In the genomic region with DNA sequence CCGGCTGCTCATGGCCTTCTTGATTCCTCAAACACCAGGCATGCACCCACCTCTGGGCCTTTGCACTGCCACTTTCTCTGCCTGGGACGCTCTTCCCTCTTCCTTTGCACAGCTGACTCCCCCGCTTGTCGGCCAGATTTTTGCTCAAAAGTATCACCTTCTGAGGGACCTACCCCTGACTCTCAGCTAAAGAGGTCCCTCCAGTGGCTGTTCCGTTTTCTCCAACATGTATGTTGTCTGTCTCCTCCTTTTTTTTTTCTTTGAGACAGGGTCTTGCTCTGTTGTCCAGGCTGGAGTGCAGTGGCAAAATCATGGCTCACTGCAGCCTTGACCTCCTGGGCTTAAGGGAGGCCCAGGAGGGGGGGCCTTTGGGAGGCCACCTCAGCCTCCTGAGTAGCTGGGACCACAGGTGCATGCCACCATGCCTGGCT, we compare ENCODE assay signal across 8 cellular contexts. TPM values are rescaled to one million over a fixed set of nuclear protein-coding genes. Genes with fewer than 3 reads are reported as not detected.
A peak's percentile ranks its signal among the peaks of the same experiment; 100 is the strongest.
DNase-seq lines count a peak whose midpoint lies in the region; ATAC-seq and TF ChIP-seq lines count a peak whose summit lies in the region.
"Not testable (repeated sequence)": the region's sequence is repeated elsewhere in the genome, so short reads cannot be mapped to it uniquely, and the experiment has no call there.

No MANE protein-coding gene starts in this region.

- not testable (repeated sequence) for ATAC-seq in effector memory CD8-positive, alpha-beta T cell (replicated peaks); natural killer cell; stimulated activated naive CD8-positive, alpha-beta T cell treated with anti-CD3 and anti-CD28 coated beads, Interleukin-15, amount 100 ng/mL, for 72 hours

- H3K4me1 ChIP-seq in Caco-2 = not testable (repeated sequence)

- H3K9me3 Mint-ChIP-seq in Caco-2 (ENCODE audit: unreplicated experiment); T-helper 2 cell treated with Interferon-gamma antibody and Interleukin-4, amounts not matched to agents 5 μg/mL and 100 μg/mL, for 36 hours; activated T-helper 2 cell treated with anti-CD3 and anti-CD28 coated beads, Interferon-gamma antibody, Interleukin-2, Interleukin-4, amounts not matched to agents 10 μg/mL and 5 μg/mL and 100 μg/mL, durations not matched to agents 14 hours and 24 hours and 36 hours; effector memory CD8-positive, alpha-beta T cell; natural killer cell; stimulated activated naive CD8-positive, alpha-beta T cell treated with anti-CD3 and anti-CD28 coated beads, Interleukin-15, amount 100 ng/mL, for 72 hours: not testable (repeated sequence)

- not testable (repeated sequence) for H3K27me3 ChIP-seq in Caco-2 (replicated peaks; ENCODE audit: control insufficient read depth, insufficient read depth, low read length)

- not testable (repeated sequence) for H3K36me3 ChIP-seq in Caco-2 (ENCODE audit: control insufficient read depth, insufficient read depth, low read length)

- H3K36me3 Mint-ChIP-seq in Caco-2 (ENCODE audit: insufficient read depth, unreplicated experiment); T-helper 2 cell treated with Interferon-gamma antibody and Interleukin-4, amounts not matched to agents 5 μg/mL and 100 μg/mL, for 36 hours (ENCODE audit: low read depth); activated T-helper 2 cell treated with anti-CD3 and anti-CD28 coated beads, Interferon-gamma antibody, Interleukin-2, Interleukin-4, amounts not matched to agents 10 μg/mL and 5 μg/mL and 100 μg/mL, durations not matched to agents 14 hours and 24 hours and 36 hours (ENCODE audit: low read depth); effector memory CD8-positive, alpha-beta T cell (ENCODE audit: insufficient read depth); natural killer cell: not testable (repeated sequence)

- peak overlapping the region; percentile 85 for H3K4me3 Mint-ChIP-seq in Caco-2 (ENCODE audit: unreplicated experiment)
- H3K4me3 Mint-ChIP-seq in T-helper 2 cell treated with Interferon-gamma antibody and Interleukin-4, amounts not matched to agents 5 μg/mL and 100 μg/mL, for 36 hours = peak overlapping the region; percentile 81
- H3K4me3 Mint-ChIP-seq in activated T-helper 2 cell treated with anti-CD3 and anti-CD28 coated beads, Interferon-gamma antibody, Interleukin-2, Interleukin-4, amounts not matched to agents 10 μg/mL and 5 μg/mL and 100 μg/mL, durations not matched to agents 14 hours and 24 hours and 36 hours (ENCODE audit: low read depth) = peak overlapping the region; percentile 83
- peak overlapping the region; percentile 91 to 93 for H3K4me3 Mint-ChIP-seq in effector memory CD8-positive, alpha-beta T cell
- peak overlapping the region; percentile 89 for H3K4me3 Mint-ChIP-seq in natural killer cell
- H3K4me3 Mint-ChIP-seq in stimulated activated naive CD8-positive, alpha-beta T cell treated with anti-CD3 and anti-CD28 coated beads, Interleukin-15, amount 100 ng/mL, for 72 hours = peak overlapping the region; percentile 86 to 90

- intact Hi-C loops in Caco-2 (cut with micrococcal nuclease; ENCODE audit: unreplicated experiment) = not testable (repeated sequence)
- intact Hi-C loops in activated T-helper 2 cell treated with anti-CD3 and anti-CD28 coated beads, Interferon-gamma antibody, Interleukin-2, Interleukin-4, amounts not matched to agents 10 μg/mL and 5 μg/mL and 100 μg/mL, durations not matched to agents 14 hours and 24 hours and 36 hours (cut with micrococcal nuclease) = loop anchor here (5.0 kb wide), 2 partner anchors 130 to 145 kb away; a partner anchor contains a TSS
- intact Hi-C loops in natural killer cell (cut with micrococcal nuclease) = loop anchor here (5.0 kb wide), 1 partner anchor 55 kb away; a partner anchor contains a TSS

- H3K27me3 Mint-ChIP-seq in Caco-2 (ENCODE audit: insufficient read depth, unreplicated experiment); T-helper 2 cell treated with Interferon-gamma antibody and Interleukin-4, amounts not matched to agents 5 μg/mL and 100 μg/mL, for 36 hours (ENCODE audit: low read depth); activated T-helper 2 cell treated with anti-CD3 and anti-CD28 coated beads, Interferon-gamma antibody, Interleukin-2, Interleukin-4, amounts not matched to agents 10 μg/mL and 5 μg/mL and 100 μg/mL, durations not matched to agents 14 hours and 24 hours and 36 hours (ENCODE audit: low read depth); effector memory CD8-positive, alpha-beta T cell; natural killer cell (ENCODE audit: low read depth in 2 of 2); stimulated activated naive CD8-positive, alpha-beta T cell treated with anti-CD3 and anti-CD28 coated beads, Interleukin-15, amount 100 ng/mL, for 72 hours: not testable (repeated sequence)

- H3K27ac Mint-ChIP-seq in Caco-2 (ENCODE audit: unreplicated experiment); T-helper 2 cell treated with Interferon-gamma antibody and Interleukin-4, amounts not matched to agents 5 μg/mL and 100 μg/mL, for 36 hours; activated T-helper 2 cell treated with anti-CD3 and anti-CD28 coated beads, Interferon-gamma antibody, Interleukin-2, Interleukin-4, amounts not matched to agents 10 μg/mL and 5 μg/mL and 100 μg/mL, durations not matched to agents 14 hours and 24 hours and 36 hours: not testable (repeated sequence)
- peak overlapping the region; percentile 46 to 56 for H3K27ac Mint-ChIP-seq in effector memory CD8-positive, alpha-beta T cell
- peak overlapping the region; percentile 73 to 83 for H3K27ac Mint-ChIP-seq in natural killer cell
- peak overlapping the region in 1 of 2 donors; percentile 72 for H3K27ac Mint-ChIP-seq in stimulated activated naive CD8-positive, alpha-beta T cell treated with anti-CD3 and anti-CD28 coated beads, Interleukin-15, amount 100 ng/mL, for 72 hours

- not testable (repeated sequence) for H3K9me3 ChIP-seq in Caco-2

- TSS peak; percentile 16 for BruUV-seq in Caco-2 (replicated peaks; lab: Mats Ljungman, UMichigan)

- not testable (repeated sequence) for H3K4me3 ChIP-seq in Caco-2 (ENCODE audit: low read depth, low read length)

- H3K4me1 Mint-ChIP-seq in Caco-2 (ENCODE audit: low read depth, unreplicated experiment) = not testable (repeated sequence)
- peaks cover 21% of the 10 kb centered on the region for H3K4me1 Mint-ChIP-seq in T-helper 2 cell treated with Interferon-gamma antibody and Interleukin-4, amounts not matched to agents 5 μg/mL and 100 μg/mL, for 36 hours (ENCODE audit: low read depth)
- H3K4me1 Mint-ChIP-seq in activated T-helper 2 cell treated with anti-CD3 and anti-CD28 coated beads, Interferon-gamma antibody, Interleukin-2, Interleukin-4, amounts not matched to agents 10 μg/mL and 5 μg/mL and 100 μg/mL, durations not matched to agents 14 hours and 24 hours and 36 hours (ENCODE audit: low read depth) = peaks cover 15% of the 10 kb centered on the region
- peaks cover 20 to 22% of the 10 kb centered on the region in 2 donors for H3K4me1 Mint-ChIP-seq in effector memory CD8-positive, alpha-beta T cell (ENCODE audit: low read depth in 2 of 2)
- peaks cover 11 to 33% of the 10 kb centered on the region in 2 donors for H3K4me1 Mint-ChIP-seq in natural killer cell
- peaks cover 57% of the 10 kb centered on the region for H3K4me1 Mint-ChIP-seq in stimulated activated naive CD8-positive, alpha-beta T cell treated with anti-CD3 and anti-CD28 coated beads, Interleukin-15, amount 100 ng/mL, for 72 hours

- POLR2A ChIA-PET in Caco-2 (lab: Charles Lee); HEK293T (lab: Yijun Ruan, JAX): not testable (repeated sequence)

- DNase-seq in Caco-2; HEK293T (ENCODE audit: extremely low spot score); T-helper 2 cell treated with Interferon-gamma antibody and Interleukin-4, amounts not matched to agents 5 μg/mL and 100 μg/mL, for 36 hours (ENCODE audit: low spot score); activated T-helper 2 cell treated with anti-CD3 and anti-CD28 coated beads, Interferon-gamma antibody, Interleukin-2, Interleukin-4, amounts not matched to agents 10 μg/mL and 5 μg/mL and 100 μg/mL, durations not matched to agents 14 hours and 24 hours and 36 hours (ENCODE audit: low spot score); effector memory CD8-positive, alpha-beta T cell; natural killer cell; stimulated activated naive CD8-positive, alpha-beta T cell treated with anti-CD3 and anti-CD28 coated beads, Interleukin-15, amount 100 ng/mL, for 72 hours: not testable (repeated sequence)
- peak; percentile 25 for DNase-seq in NCI-H82 (lab: John Stamatoyannopoulos, UW)

- TF ChIP-seq CTCF in Caco-2 (IDR thresholded peaks at IDR 0.05; ENCODE audit: insufficient read depth in 1 of 2, low read depth in 1 of 2, low read length in 1 of 2, severe bottlenecking in 1 of 2, unreplicated experiment in 1 of 2); natural killer cell (IDR thresholded peaks at IDR 0.05): not testable (repeated sequence)

- CTCF ChIA-PET in Caco-2 (lab: Charles Lee) = not testable (repeated sequence)
- CTCF ChIA-PET in HEK293T (lab: Yijun Ruan, JAX) = interaction anchor here (0.6 kb wide), 1 partner anchor 133 kb away, joined by 5 read pairs; no protein-coding TSS in a partner anchor

TF ChIP-seq in HEK293T, 16 proteins besides CTCF, POLR2A, EP300 and RAD21:
- 0 out of 2 replicates have a peak, but pooled peaks have one; percentile 8 for TF ChIP-seq ZNF384 (IDR thresholded peaks at IDR 0.05)

RNA-seq across cellular contexts. Expression of a gene that starts 16.6 kb away (rescaled TPM):
- 1,622 and 1,638 TPM in 2 replicates for total RNA-seq in Caco-2 (2022)
- total RNA-seq in activated T-helper 2 cell treated with anti-CD3 and anti-CD28 coated beads, Interferon-gamma antibody, Interleukin-2, Interleukin-4, amounts not matched to agents 10 μg/mL and 5 μg/mL and 100 μg/mL, durations not matched to agents 14 hours and 24 hours and 36 hours = 2,033 and 2,369 TPM in 2 replicates
- total RNA-seq in natural killer cell = 1,000 to 10,000 TPM; 2,937 to 3,261 (median 3,038) TPM

RNA-seq across cellular contexts. Expression of a gene that starts 57.0 kb away (rescaled TPM):
- total RNA-seq in Caco-2 (2022) (28.4 and 29.4 TPM in 2 replicates), natural killer cell (10 to 100 TPM; 62.1 to 73.1 (median 73.0) TPM)
- total RNA-seq in activated T-helper 2 cell treated with anti-CD3 and anti-CD28 coated beads, Interferon-gamma antibody, Interleukin-2, Interleukin-4, amounts not matched to agents 10 μg/mL and 5 μg/mL and 100 μg/mL, durations not matched to agents 14 hours and 24 hours and 36 hours = 75.2 and 79.4 TPM in 2 replicates
